Comparison of ENCODE assay signal across 8 cellular contexts in the genomic region with DNA sequence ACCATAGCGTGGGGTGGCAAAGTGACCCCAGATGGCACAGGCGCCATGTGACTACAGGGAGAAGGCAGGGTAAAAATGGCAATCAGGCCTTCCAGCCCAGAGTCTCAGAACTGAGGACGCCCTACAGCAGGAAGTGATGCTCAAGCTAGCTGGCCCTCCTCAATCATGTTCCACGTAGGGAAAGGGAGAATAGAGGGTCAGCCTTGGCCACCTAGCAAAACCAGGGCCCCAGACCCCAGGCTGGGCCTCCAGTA. TPM values are rescaled to one million over a fixed set of nuclear protein-coding genes. Genes with fewer than 3 reads are reported as not detected.
A peak's percentile ranks its signal among the peaks of the same experiment; 100 is the strongest.
DNase-seq lines count a peak whose midpoint lies in the region; ATAC-seq and TF ChIP-seq lines count a peak whose summit lies in the region.

No MANE protein-coding gene starts in this region.

- CTCF ChIA-PET in Panc1 (lab: Charles Lee) = interaction anchor here (1.4 to 2.1 kb wide), 2 partner anchors 30 to 94 kb away, joined by 3 to 9 read pairs; no protein-coding TSS in a partner anchor

- intact Hi-C loops in Panc1 (cut with micrococcal nuclease; ENCODE audit: unreplicated experiment) (no loop called here), esophagus squamous epithelium (cut with DNase I) (no loop called here)

- no peaks in the 10 kb centered on the region for H3K9me3 ChIP-seq in Panc1 (ENCODE audit: control insufficient read depth, insufficient read depth, low read depth, low read length)
- no peaks in the 10 kb centered on the region for H3K9me3 ChIP-seq in esophagus squamous epithelium

- no peak for TF ChIP-seq POLR2A in esophagus squamous epithelium (IDR thresholded peaks at IDR 0.05)

- POLR2A ChIA-PET in Panc1 (lab: Charles Lee) = interaction anchor here (0.6 kb wide), 1 partner anchor 1242 kb away, joined by 5 read pairs; no protein-coding TSS in a partner anchor

- H3K27me3 ChIP-seq in Panc1 (ENCODE audit: control insufficient read depth, insufficient read depth, low read length) = no peaks in the 10 kb centered on the region
- no peaks in the 10 kb centered on the region for H3K27me3 ChIP-seq in esophagus squamous epithelium

- DNase-seq in Panc1 (ENCODE audit: low read depth, low spot score) (no peak), esophagus squamous epithelium (lab: John Stamatoyannopoulos, UW) (no peak), retinal pigment epithelial cell (ENCODE audit: low read depth) (no peak), RKO (ENCODE audit: low spot score) (no peak), cerebellar cortex (ENCODE audit: low spot score) (no peak), medulla oblongata (ENCODE audit: extremely low spot score) (no peak)

- H3K4me1 ChIP-seq in Panc1 (ENCODE audit: control insufficient read depth, insufficient read depth, low read length) = peaks cover 18% of the 10 kb centered on the region
- peaks cover 47 to 82% (median 57%) of the 10 kb centered on the region in 3 donors for H3K4me1 ChIP-seq in esophagus squamous epithelium

- H3K36me3 ChIP-seq in Panc1 (ENCODE audit: control insufficient read depth, insufficient read depth, low read length) (peaks cover 2% of the 10 kb centered on the region; the same call in 1 of the 2 replicates), esophagus squamous epithelium (peaks cover 30 to 68% (median 42%) of the 10 kb centered on the region in 3 donors)

- no peak for ATAC-seq in Panc1
- ATAC-seq in GM21390 (IDR thresholded peaks at IDR 0.05; ENCODE audit: unreplicated experiment) = no peak

- no TSS peak for BruUV-seq in Panc1 (replicated peaks; lab: Mats Ljungman, UMichigan)

- H3K27ac ChIP-seq in Panc1 (ENCODE audit: low read length) (peak overlapping the region; percentile 95), esophagus squamous epithelium (peak overlapping the region; percentile 88 to 98 (median 95))

- 20 to 33% methylated on average over 1 of the region's 4 CpGs for WGBS in esophagus squamous epithelium, 2 donors

- peak overlapping the region; percentile 71 for H3K4me3 ChIP-seq in GM12875 (ENCODE audit: low read depth, low read length)
- H3K4me3 ChIP-seq in Panc1 (ENCODE audit: low read depth in 2 of 2, low read length in 2 of 2) = peak overlapping the region; percentile 72 to 78
- H3K4me3 ChIP-seq in esophagus squamous epithelium = peak overlapping the region; percentile 48 to 80 (median 73)
- peak overlapping the region; percentile 64 for H3K4me3 ChIP-seq in retinal pigment epithelial cell (ENCODE audit: low read length)

- in situ Hi-C loops in Panc1 (cut with HindIII; ENCODE audit: low pct_unique_long_range_greater_than_20kb, low sequenced_read_pairs) = no loop called here

- TF ChIP-seq CTCF in GM12875 (IDR thresholded peaks at IDR 0.05; ENCODE audit: borderline replicate concordance, insufficient read depth, low read depth, low read length) = no peak
- no peak for TF ChIP-seq CTCF in Panc1 (IDR thresholded peaks at IDR 0.05)
- no peak for TF ChIP-seq CTCF in esophagus squamous epithelium (IDR thresholded peaks at IDR 0.05)
- no peak for TF ChIP-seq CTCF in retinal pigment epithelial cell (conservative IDR thresholded peaks at IDR 0.05; ENCODE audit: low read depth, low read length)

RNA-seq across cellular contexts. Expression of gene ANKRD13D, which starts 1.0 kb away (rescaled TPM):
- total RNA-seq in Panc1 (2021; ENCODE audit: unreplicated experiment) (76.5 TPM), esophagus squamous epithelium (10 to 100 TPM; 27.4 to 50.6 (median 41.6) TPM)
- 55.6 TPM for polyA plus RNA-seq in Panc1 (2012; ENCODE audit: insufficient read length)

RNA-seq across cellular contexts. Expression of gene SSH3, which starts 15.2 kb away (rescaled TPM):
- total RNA-seq in Panc1 (2021; ENCODE audit: unreplicated experiment) (79.8 TPM), esophagus squamous epithelium (10 to 100 TPM; 51.4 to 78.4 (median 64.8) TPM)
- polyA plus RNA-seq in Panc1 (2012; ENCODE audit: insufficient read length) = 82.6 TPM

RNA-seq across cellular contexts. Expression of gene GRK2, which starts 21.9 kb away (rescaled TPM):
- total RNA-seq in Panc1 (2021; ENCODE audit: unreplicated experiment) (103 TPM), esophagus squamous epithelium (10 to 100 TPM; 54.1 to 93.2 (median 68.5) TPM)
- polyA plus RNA-seq in Panc1 (2012; ENCODE audit: insufficient read length) = 192 TPM
